ENCODE assay signal across 7 cellular contexts in genomic region chr19:17248011-17248776, GRCh38. TPM values are rescaled to one million over a fixed set of nuclear protein-coding genes. Genes with fewer than 3 reads are reported as not detected.
DNase-seq lines count a peak whose midpoint lies in the region; TF ChIP-seq lines count a peak whose summit lies in the region.
"Had no signal": no experiment of that assay in that cellular context is flagged by ENCODE, and none has a peak within 500 bp of the region (broad histone marks: within the 10 kb centered on the region; RNA-seq: fewer than 3 reads in every experiment).

No MANE protein-coding gene starts in this region.

- peak overlapping the region in 3 of 5 donors; percentile 9 to 24 (median 10) for H3K4me3 Mint-ChIP-seq in immature natural killer cell

- no peaks in the 10 kb centered on the region for H3K9me3 Mint-ChIP-seq in immature natural killer cell

- H3K27ac Mint-ChIP-seq in immature natural killer cell = no peak overlapping the region

- CTCF ChIA-PET in HEK293T (lab: Yijun Ruan, JAX) = interaction anchor here (1.4 to 1.5 kb wide), 2 partner anchors 12 to 18 kb away, joined by 5 to 7 read pairs; no protein-coding TSS in a partner anchor

- no peaks in the 10 kb centered on the region for H3K36me3 Mint-ChIP-seq in immature natural killer cell

- DNase-seq in D341Med (ENCODE audit: low spot score) (peak; percentile 75), NCI-H524 (lab: John Stamatoyannopoulos, UW) (peak; percentile 80 to 92), immature natural killer cell (no peak), NCI-H1436 (lab: John Stamatoyannopoulos, UW) (no peak), HEK293T (ENCODE audit: extremely low spot score) (no peak)
- no peak for DNase-seq in effector CD8-positive, alpha-beta T cell (lab: John Stamatoyannopoulos, UW)
- DNase-seq: activated gamma-delta T cell had no signal

- POLR2A ChIA-PET in HEK293T (lab: Yijun Ruan, JAX) = interaction anchor here (1.1 to 2.8 kb wide), 7 partner anchors 9 to 33 kb away, joined by 3 to 11 read pairs (median 5); partner anchors contain the start of genes BABAM1, OCEL1 and USE1

- peaks cover 0 to 10% of the 10 kb centered on the region in 2 donors for H3K4me1 Mint-ChIP-seq in immature natural killer cell

- peaks cover 4 to 9% (median 5%) of the 10 kb centered on the region in 3 donors for H3K27me3 Mint-ChIP-seq in immature natural killer cell (ENCODE audit: low read depth in 3 of 3)

TF ChIP-seq in HEK293T, 16 proteins besides CTCF, POLR2A, EP300 and RAD21:
- TF ChIP-seq FOXK2 (IDR thresholded peaks at IDR 0.05) (no peak), FOXA1 (IDR thresholded peaks at IDR 0.05) (no peak), TARDBP (IDR thresholded peaks at IDR 0.05) (no peak), FOXM1 (IDR thresholded peaks at IDR 0.05; ENCODE audit: borderline replicate concordance) (no peak), HDGF (IDR thresholded peaks at IDR 0.05; ENCODE audit: borderline replicate concordance) (no peak), BHLHE40 (IDR thresholded peaks at IDR 0.05; ENCODE audit: borderline replicate concordance) (no peak), SP1 (IDR thresholded peaks at IDR 0.05) (no peak), NFRKB (IDR thresholded peaks at IDR 0.05) (no peak), L3MBTL2 (conservative IDR thresholded peaks at IDR 0.05) (no peak), ELF4 (IDR thresholded peaks at IDR 0.05) (no peak), ZNF384 (IDR thresholded peaks at IDR 0.05) (no peak), ARNT (IDR thresholded peaks at IDR 0.05) (no peak), LEF1 (IDR thresholded peaks at IDR 0.05; ENCODE audit: borderline replicate concordance) (no peak), SUZ12 (IDR thresholded peaks at IDR 0.05) (no peak), PKNOX1 (IDR thresholded peaks at IDR 0.05) (no peak), CTBP1 (IDR thresholded peaks at IDR 0.05; ENCODE audit: borderline replicate concordance) (no peak)

RNA-seq across cellular contexts. Expression of gene NR2F6, which starts 2.5 kb away (rescaled TPM):
- polyA plus RNA-seq in immature natural killer cell = 1 to 10 TPM in 1 of 3 donors, under 1 TPM in 2; 0.67 to 1.4 (median 0.94) TPM

RNA-seq across cellular contexts. Expression of gene USHBP1, which starts 16.4 kb away (rescaled TPM):
- polyA plus RNA-seq in immature natural killer cell = not detected

RNA-seq across cellular contexts. Expression of gene BABAM1, which starts 19.0 kb away (rescaled TPM):
- 100 to 1,000 TPM; 135 to 218 (median 141) TPM for polyA plus RNA-seq in immature natural killer cell

RNA-seq across cellular contexts. Expression of gene OCEL1, which starts 22.2 kb away (rescaled TPM):
- 10 to 100 TPM; 31.4 to 51.3 (median 42.3) TPM for polyA plus RNA-seq in immature natural killer cell

RNA-seq across cellular contexts. Expression of gene USE1, which starts 33.0 kb away (rescaled TPM):
- 10 to 100 TPM; 35.4 to 42.0 (median 38.8) TPM for polyA plus RNA-seq in immature natural killer cell

Comparison
In these comparisons a context has a peak if more than half of its experiments do, and no peak if none do; other contexts are left out.
1. DNase-seq: peak in D341Med (single experiment) and NCI-H524 (2 of 2); none in immature natural killer cell (0 of 3), NCI-H1436 (single experiment), effector CD8-positive, alpha-beta T cell (single experiment) and HEK293T (single experiment).